ENCODE assay signal across 20 cellular contexts in the genomic region with DNA sequence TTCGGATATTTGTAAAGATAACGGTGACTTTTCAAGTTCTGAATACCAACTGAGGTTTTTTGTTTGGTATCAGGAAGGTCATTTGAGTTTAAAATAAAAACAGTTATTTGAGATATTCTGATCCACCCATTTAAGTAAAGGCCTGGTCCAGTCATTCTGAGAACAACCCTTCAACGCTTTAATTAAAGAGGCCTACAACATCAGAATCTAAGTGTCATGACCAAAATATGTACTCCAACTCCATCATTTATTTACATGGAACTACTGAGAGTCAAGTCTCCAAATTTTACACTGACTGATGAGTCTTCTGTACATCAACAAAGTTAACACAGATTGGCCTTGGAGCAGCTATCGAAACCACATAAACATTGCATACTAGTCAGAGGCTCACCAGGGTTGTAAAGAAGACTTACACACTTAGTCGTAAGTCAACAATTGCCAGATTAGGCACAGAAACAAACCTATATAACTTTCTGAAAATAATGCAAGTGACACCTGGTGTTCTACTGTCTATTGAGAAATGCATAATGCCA. TPM values are rescaled to one million over a fixed set of nuclear protein-coding genes. Genes with fewer than 3 reads are reported as not detected.
DNase-seq lines count a peak whose midpoint lies in the region; ATAC-seq, FAIRE-seq and TF ChIP-seq lines count a peak whose summit lies in the region.
"Had no signal": no experiment of that assay in that cellular context is flagged by ENCODE, and none has a peak within 500 bp of the region (broad histone marks: within the 10 kb centered on the region; RNA-seq: fewer than 3 reads in every experiment).

No MANE protein-coding gene starts in this region.

- H3K36me3 Mint-ChIP-seq in osteocyte (ENCODE audit: unreplicated experiment) = peaks cover 11% of the 10 kb centered on the region
- no peaks in the 10 kb centered on the region for H3K36me3 Mint-ChIP-seq in effector memory CD8-positive, alpha-beta T cell (ENCODE audit: insufficient read depth)

- no peak for TF ChIP-seq RAD21 in IMR-90 (IDR thresholded peaks at IDR 0.05; ENCODE audit: low read length)
- TF ChIP-seq RAD21 in GM12878 (IDR thresholded peaks at IDR 0.05; ENCODE audit: insufficient read depth, low read depth, low read length) = no peak

- TF ChIP-seq CTCF in IMR-90 (conservative IDR thresholded peaks at IDR 0.05; ENCODE audit: low read depth, low read length) (no peak), GM12878 (IDR thresholded peaks at IDR 0.05 in 2 of 3, conservative IDR thresholded peaks at IDR 0.05 in 1 of 3; ENCODE audit: control insufficient read depth in 2 of 3, extremely low read depth in 1 of 3, insufficient read depth in 1 of 3, low read depth in 3 of 3, low read length in 3 of 3) (no peak), fibroblast of villous mesenchyme (IDR thresholded peaks at IDR 0.05; ENCODE audit: insufficient read depth, low read depth, low read length) (no peak), osteocyte (IDR thresholded peaks at IDR 0.05) (no peak)

- no peak overlapping the region for H4K5ac ChIP-seq in IMR-90 (ENCODE audit: low read depth, low read length)

- no peak overlapping the region for H3K56ac ChIP-seq in IMR-90 (ENCODE audit: extremely low read depth, insufficient read depth, low read length)

- TF ChIP-seq POLR2A in IMR-90 (IDR thresholded peaks at IDR 0.05; ENCODE audit: low read depth, low read length) (no peak), GM12878 (IDR thresholded peaks at IDR 0.05; ENCODE audit: low read depth, low read length) (no peak), GM12891 (IDR thresholded peaks at IDR 0.05; ENCODE audit: low read depth, low read length) (no peak)

- H3K9ac ChIP-seq in IMR-90 (ENCODE audit: low read depth, low read length) = no peak overlapping the region
- no peak overlapping the region for H3K9ac ChIP-seq in GM12878 (ENCODE audit: control insufficient read depth, insufficient read depth, low read length)
- no peak overlapping the region for H3K9ac ChIP-seq in GM23248
- H3K9ac ChIP-seq: KMS-11 had no signal

- peaks cover 19% of the 10 kb centered on the region for H3K4me1 ChIP-seq in IMR-90 (ENCODE audit: control insufficient read depth, insufficient read depth, low read length)
- no peaks in the 10 kb centered on the region; the same call in 1 of the 2 replicates for H3K4me1 ChIP-seq in GM12878 (ENCODE audit: control insufficient read depth, insufficient read depth, low read length)
- peaks cover 13% of the 10 kb centered on the region; the same call in 1 of the 2 replicates for H3K4me1 ChIP-seq in GM23248 (ENCODE audit: insufficient read depth)

- H3K4me3 ChIP-seq in IMR-90 (ENCODE audit: insufficient read depth, low read depth, low read length) (no peak overlapping the region), GM12878 (no peak overlapping the region), fibroblast of villous mesenchyme (ENCODE audit: low read depth, low read length) (no peak overlapping the region), GM23248 (no peak overlapping the region)
- H3K4me3 ChIP-seq: GM23338 had no signal

- POLR2A ChIA-PET in IMR-90 (lab: Charles Lee; ENCODE audit: unreplicated experiment) = no interaction called here
- POLR2A ChIA-PET in GM12878 (lab: Charles Lee) = no interaction called here

- H3K9me2 ChIP-seq in GM23248 (ENCODE audit: insufficient read depth) = no peaks in the 10 kb centered on the region

- peaks cover 3% of the 10 kb centered on the region for H3K9me3 Mint-ChIP-seq in osteocyte (ENCODE audit: unreplicated experiment)
- peaks cover 0 to 3% of the 10 kb centered on the region in 2 donors for H3K9me3 Mint-ChIP-seq in effector memory CD8-positive, alpha-beta T cell
- H3K9me3 Mint-ChIP-seq: CD4-positive, alpha-beta T cell; GM23338 had no signal

- RAD21 ChIA-PET in GM12878 (lab: Charles Lee; ENCODE audit: unreplicated experiment) = no interaction called here

- H3K27me3 Mint-ChIP-seq in osteocyte (ENCODE audit: unreplicated experiment) = no peaks in the 10 kb centered on the region
- no peaks in the 10 kb centered on the region for H3K27me3 Mint-ChIP-seq in effector memory CD8-positive, alpha-beta T cell

- SMC1A ChIA-PET in GM12878 (lab: Charles Lee; ENCODE audit: uncharacterized antibody, unreplicated experiment) = no interaction called here

- FAIRE-seq in GM12878 (lab: Jason Lieb, UNC) (no peak), GM12891 (lab: Jason Lieb, UNC) (no peak)
- FAIRE-seq: A204.1, D721Med, H54 had no signal

- intact Hi-C loops in IMR-90 (cut with micrococcal nuclease) (no loop called here), GM12878 (cut with micrococcal nuclease; ENCODE audit: unreplicated experiment) (no loop called here)

- no peak overlapping the region for H3K14ac ChIP-seq in IMR-90 (replicated peaks; ENCODE audit: low read depth, low read length)

- H3K4me2 ChIP-seq in IMR-90 (ENCODE audit: low read depth, low read length) (peak overlapping the region; percentile 20; the same call in 1 of the 2 replicates), GM12878 (ENCODE audit: control insufficient read depth, insufficient read depth) (no peak overlapping the region), GM23248 (ENCODE audit: unreplicated experiment) (no peak overlapping the region)
- H3K4me2 ChIP-seq: GM23338, KMS-11 had no signal

- H3K79me2 ChIP-seq in GM12878 (ENCODE audit: control insufficient read depth, insufficient read depth, low read length) (peaks cover 27% of the 10 kb centered on the region), GM23248 (ENCODE audit: insufficient read depth) (no peaks in the 10 kb centered on the region)

- H4K91ac ChIP-seq in IMR-90 (ENCODE audit: insufficient read depth, low read depth, low read length) = no peak overlapping the region

- BruUV-seq in IMR-90 (replicated peaks; lab: Mats Ljungman, UMichigan) (no TSS peak), GM12878 (replicated peaks; lab: Mats Ljungman, UMichigan) (no TSS peak)

- H3F3A ChIP-seq in GM23248 (ENCODE audit: insufficient read depth) = no peaks in the 10 kb centered on the region

- H3K18ac ChIP-seq in IMR-90 (ENCODE audit: low read depth, low read length) = peak overlapping the region; percentile 34; the same call in 1 of the 2 replicates

- H3K9me3 ChIP-seq in IMR-90 (ENCODE audit: control insufficient read depth, insufficient read depth, low read length) (no peaks in the 10 kb centered on the region), GM12878 (replicated peaks; ENCODE audit: control insufficient read depth, insufficient read depth, low read length) (no peaks in the 10 kb centered on the region; the same call in none of the 3 replicates), GM23248 (ENCODE audit: low read depth) (no peaks in the 10 kb centered on the region)

- peak overlapping the region; percentile 56 for H3K27ac Mint-ChIP-seq in osteocyte (ENCODE audit: unreplicated experiment)
- no peak overlapping the region for H3K27ac Mint-ChIP-seq in effector memory CD8-positive, alpha-beta T cell
- H3K27ac Mint-ChIP-seq: CD4-positive, alpha-beta T cell; GM23338 had no signal

- H3K4me1 Mint-ChIP-seq in osteocyte (ENCODE audit: unreplicated experiment) = peaks cover 59% of the 10 kb centered on the region
- H3K4me1 Mint-ChIP-seq in effector memory CD8-positive, alpha-beta T cell (ENCODE audit: low read depth in 2 of 2) = no peaks in the 10 kb centered on the region

- CTCF ChIA-PET in IMR-90 (lab: Yijun Ruan, JAX) (no interaction called here), GM12878 (lab: Yijun Ruan, JAX) (no interaction called here)

- 29% methylated on average over 1 of the region's 5 CpGs; no CpG with 5 or more reads in 1 of the 2 experiments for WGBS in IMR-90 (ENCODE audit: extremely low coverage in 2 of 2, insufficient read length in 1 of 2), 2 experiments
- WGBS in GM12878 (ENCODE audit: insufficient coverage, insufficient replicate concordance, low lambda C conversion rate, missing lambda C conversion rate) = 71% methylated on average over 5 of the region's 5 CpGs
- WGBS in GM23248 (ENCODE audit: low coverage in 1 of 2, low lambda C conversion rate in 2 of 2, missing lambda C conversion rate in 2 of 2), 2 experiments = 83 to 85% methylated on average over 5 of the region's 5 CpGs

- H4K20me1 ChIP-seq in IMR-90 (ENCODE audit: insufficient read depth, low read length) (no peaks in the 10 kb centered on the region; the same call in 1 of the 2 replicates), GM12878 (ENCODE audit: control insufficient read depth, insufficient read depth) (no peaks in the 10 kb centered on the region), GM23248 (ENCODE audit: insufficient read depth) (no peaks in the 10 kb centered on the region)

- no peak overlapping the region for H2BK5ac ChIP-seq in IMR-90 (ENCODE audit: low read depth, low read length, poor library complexity, severe bottlenecking)

- DNase-seq in IMR-90 (peak; percentile 86), GM12878 (ENCODE audit: low read depth, low spot score) (no peak), fibroblast of villous mesenchyme (ENCODE audit: low read depth) (peak; percentile 87), osteocyte (ENCODE audit: extremely low spot score, unreplicated experiment) (no peak), GM23248 (no peak), GM12891 (ENCODE audit: insufficient read length, low spot score) (no peak)
- no peak for DNase-seq in effector memory CD8-positive, alpha-beta T cell
- DNase-seq: ACHN; AML-193; Caco-2; CD4-positive, alpha-beta T cell; GDM1; HCEC 1CT had no signal

- in situ Hi-C loops in IMR-90 (cut with MboI; ENCODE audit: low sequenced_read_pairs) (no loop called here), GM12878 (cut with MboI) (no loop called here), GM23248 (cut with MboI) (no loop called here)

- dilution Hi-C loops in IMR-90 (cut with HindIII; ENCODE audit: low sequenced_read_pairs, unreplicated experiment) = no loop called here

- H2AFZ ChIP-seq in IMR-90 (replicated peaks; ENCODE audit: low read length, poor library complexity) (no peak overlapping the region), GM12878 (ENCODE audit: control insufficient read depth, low read depth, low read length) (no peak overlapping the region), GM23248 (no peak overlapping the region)
- H2AFZ ChIP-seq: GM23338 had no signal

- peaks cover 15% of the 10 kb centered on the region; the same call in 1 of the 2 replicates for H3K9me1 ChIP-seq in IMR-90 (ENCODE audit: insufficient read depth, low read length)

- H3K79me1 ChIP-seq in IMR-90 (ENCODE audit: low read depth in 1 of 2, low read length in 2 of 2) = 0 out of 4 replicates have a peak, but pooled peaks cover 0 to 8% of the 10 kb centered on the region in 2 experiments

- ATAC-seq in IMR-90 (ENCODE audit: low read depth) (peak; percentile 65), GM12878 (no peak), GM18858 (IDR thresholded peaks at IDR 0.05; ENCODE audit: unreplicated experiment) (no peak)
- ATAC-seq in effector memory CD8-positive, alpha-beta T cell (replicated peaks) = no peak
- ATAC-seq: GM23338 had no signal

- no peak overlapping the region for H2AK5ac ChIP-seq in IMR-90 (ENCODE audit: low read depth, low read length)

- no peak overlapping the region; the same call in 1 of the 2 replicates for H3K4ac ChIP-seq in IMR-90 (ENCODE audit: low read depth, low read length)

- H4K8ac ChIP-seq in IMR-90 (ENCODE audit: low read depth in 2 of 2, low read length in 2 of 2) = no peak overlapping the region

- H3K27ac ChIP-seq in IMR-90 (ENCODE audit: insufficient read depth, low read length) = peak overlapping the region; percentile 15; the same call in 1 of the 2 replicates
- no peak overlapping the region for H3K27ac ChIP-seq in GM12878 (ENCODE audit: control insufficient read depth, insufficient read depth)
- no peak overlapping the region for H3K27ac ChIP-seq in GM23248
- H3K27ac ChIP-seq: C4-2B, KMS-11 had no signal

- H2AK9ac ChIP-seq in IMR-90 (replicated peaks; ENCODE audit: low read depth, low read length, poor library complexity) = no peak overlapping the region

- no peak overlapping the region for H3K23ac ChIP-seq in IMR-90 (ENCODE audit: low read depth, low read length)

- H2BK15ac ChIP-seq in IMR-90 (ENCODE audit: low read depth, low read length) = 0 out of 3 replicates have a peak overlapping the region, but pooled peaks have one; percentile 24

- H3K27me3 ChIP-seq in IMR-90 (ENCODE audit: control insufficient read depth, insufficient read depth, low read length) = peaks cover 2% of the 10 kb centered on the region; the same call in 1 of the 2 replicates
- H3K27me3 ChIP-seq in GM12878 (replicated peaks in 1 of 2; ENCODE audit: control insufficient read depth in 2 of 2, insufficient read depth in 2 of 2, low read length in 1 of 2) = no peaks in the 10 kb centered on the region
- H3K27me3 ChIP-seq in GM23248 (replicated peaks; ENCODE audit: insufficient read depth) = no peaks in the 10 kb centered on the region

- no peak for TF ChIP-seq EP300 in GM12878 (IDR thresholded peaks at IDR 0.05; ENCODE audit: borderline replicate concordance in 1 of 2, control insufficient read depth in 1 of 2, low read depth in 2 of 2, low read length in 2 of 2)

- H3K36me3 ChIP-seq in IMR-90 (ENCODE audit: control insufficient read depth, insufficient read depth, low read length) (no peaks in the 10 kb centered on the region), GM12878 (ENCODE audit: control insufficient read depth in 2 of 2, insufficient read depth in 2 of 2, low read length in 1 of 2) (peaks cover 0 to 4% of the 10 kb centered on the region in 2 experiments; a peak in 1 of 4 replicates), GM23248 (ENCODE audit: low read depth) (no peaks in the 10 kb centered on the region)

- H3K4me3 Mint-ChIP-seq in osteocyte (ENCODE audit: unreplicated experiment) = no peak overlapping the region
- no peak overlapping the region for H3K4me3 Mint-ChIP-seq in effector memory CD8-positive, alpha-beta T cell
- H3K4me3 Mint-ChIP-seq: CD4-positive, alpha-beta T cell; GM23338 had no signal

- no peak overlapping the region for H2BK120ac ChIP-seq in IMR-90 (ENCODE audit: low read depth, low read length)

- H2BK20ac ChIP-seq in IMR-90 (ENCODE audit: low read depth, low read length) = no peak overlapping the region; the same call in 1 of the 2 replicates

RNA-seq across cellular contexts. Expression of a gene that starts 37.1 kb away (rescaled TPM):
- total RNA-seq in IMR-90 (2012; rRNA removed) (3.3 and 4.1 TPM in 2 replicates), GM12878 (2014; rRNA removed) (29.8 and 32.5 TPM in 2 replicates), GM12878 (2014; rRNA removed; fragmentation: Illumina TruSeq; extraction: Trizol) (33.0 and 37.9 TPM in 2 replicates), GM12878 (2021) (38.2 and 42.3 TPM in 2 replicates), fibroblast of villous mesenchyme (1.7 and 4.5 TPM in 2 replicates), osteocyte (134 and 139 TPM in 2 replicates)
- polyA plus RNA-seq in IMR-90 (2012; rRNA removed) (2.2 and 2.4 TPM in 2 replicates), GM12878 (2011; rRNA removed) (37.0 and 49.4 TPM in 2 replicates), GM12878 (2014; fragmentation: Illumina TruSeq; extraction: Trizol) (42.2 and 51.2 TPM in 2 replicates), GM12878 (2014; fragmentation: Nextera tagmentation; extraction: Ambion mirVana) (1 to 10 TPM; 6.7 to 7.1 TPM), GM12878 (2014; rRNA removed) (21.9 and 25.0 TPM in 2 replicates), GM12878 (2016; fragmentation: Nextera tagmentation; extraction: Ambion mirVana) (10 to 100 TPM; 14.2 to 21.6 TPM), GM23248 (2016; fragmentation: Nextera tagmentation; extraction: Ambion mirVana) (0.65 and 0.93 TPM in 2 replicates)
- 1.5 and 1.9 TPM in 2 replicates for polyA plus RNA-seq in IMR-90 (2012; cell fraction: cytosol; rRNA removed)
- polyA plus RNA-seq in IMR-90 (2012; cell fraction: nucleus; rRNA removed; ENCODE audit: low replicate concordance) = 1.6 and 3.6 TPM in 2 replicates
- 910 and 948 TPM in 2 replicates for total RNA-seq in GM12878 (2013; cell fraction: nucleolus; rRNA removed)
- 25.9 TPM for polyA plus RNA-seq in GM12878 (2011; ENCODE audit: low read depth)
- 25.4 and 38.1 TPM in 2 replicates for polyA plus RNA-seq in GM12878 (2011; cell fraction: cytosol; rRNA removed)
- polyA plus RNA-seq in GM12878 (2011; cell fraction: nucleus; rRNA removed) = 102 and 108 TPM in 2 replicates
- polyA plus RNA-seq in GM12878 (2012) = 41.6 and 41.9 TPM in 2 replicates
- polyA minus RNA-seq in GM12878 (2011; rRNA and poly(A)+ RNA removed) = 141 and 172 TPM in 2 replicates
- 22.3 and 27.9 TPM in 2 replicates for polyA minus RNA-seq in GM12878 (2011; cell fraction: cytosol; rRNA and poly(A)+ RNA removed)
- polyA minus RNA-seq in GM12878 (2011; cell fraction: nucleus; rRNA and poly(A)+ RNA removed) = 160 and 219 TPM in 2 replicates
- total RNA-seq in GM23248 (2014; rRNA removed; shearing (Covaris generic)) = 1.1 and 1.5 TPM in 2 replicates
- 35.8 TPM for polyA plus RNA-seq in GM12891 (2012; ENCODE audit: low read depth, missing spikeins)
- total RNA-seq: CD4-positive, alpha-beta T cell had no signal

Comparison
In these comparisons a context has a peak if more than half of its experiments do, and no peak if none do; other contexts are left out.
1. DNase-seq: peak in IMR-90 (single experiment) and fibroblast of villous mesenchyme (single experiment); none in GM12878 (single experiment), osteocyte (single experiment), GM23248 (single experiment), effector memory CD8-positive, alpha-beta T cell (0 of 3) and GM12891 (single experiment).